8 cellular contexts compared by ENCODE assay signal in genomic region chr14:24442240-24443052, GRCh38. TPM values are rescaled to one million over a fixed set of nuclear protein-coding genes. Genes with fewer than 3 reads are reported as not detected.
DNase-seq lines count a peak whose midpoint lies in the region; ATAC-seq, FAIRE-seq and TF ChIP-seq lines count a peak whose summit lies in the region.

Gene SDR39U1, minus strand, starts transcription at chr14:24442776. Its CDS starts 7 bp downstream, at chr14:24442769.

- H3K27ac Mint-ChIP-seq in memory B cell, result peak within 1 kb of the TSS; percentile 92

- peak within 1 kb of the TSS; percentile 93 for H4K91ac ChIP-seq in H1 (replicated peaks; ENCODE audit: insufficient read length, low read length)

- peak; percentile 96 for FAIRE-seq in H1 (lab: Jason Lieb, UNC)

- H3K18ac ChIP-seq in H1 (ENCODE audit: extremely low read depth, low read length), result peak within 1 kb of the TSS; percentile 95

- H3K4me3 ChIP-seq in H1 (ENCODE audit: extremely low read depth in 1 of 4, insufficient read depth in 2 of 4, low read depth in 3 of 4, low read length in 4 of 4), result peak within 1 kb of the TSS; percentile 84 to 95 (median 89)

- no peak for TF ChIP-seq CTCF in H1 (IDR thresholded peaks at IDR 0.05; ENCODE audit: control extremely low read depth in 1 of 3, insufficient read depth in 1 of 3, low read depth in 1 of 3, low read length in 3 of 3)

- no peaks in the 10 kb centered on the region; a peak in 2 of 7 replicates for H3K4me1 ChIP-seq in H1 (replicated peaks in 1 of 4; ENCODE audit: control insufficient read depth in 3 of 4, insufficient read depth in 4 of 4, low read length in 3 of 4)

- peak within 1 kb of the TSS; percentile 98 for H3K4ac ChIP-seq in H1 (replicated peaks; ENCODE audit: insufficient read length, low read depth, low read length)

- H3K14ac ChIP-seq in H1 (ENCODE audit: insufficient read length), result no peak within 1 kb of the TSS

- peak within 1 kb of the TSS; percentile 90; the same call in 1 of the 2 replicates for H2BK12ac ChIP-seq in H1 (ENCODE audit: low read depth, low read length)

- POLR2A ChIA-PET in H1 (lab: Charles Lee; ENCODE audit: partially characterized antibody), result interaction anchor here (0.8 to 4.5 kb wide), 9 partner anchors 12 to 649 kb away, joined by 3 to 34 read pairs (median 4); partner anchors contain the start of genes CBLN3 and KHNYN

- H2BK15ac ChIP-seq in H1 (ENCODE audit: low read length), result peak within 1 kb of the TSS; percentile 88; the same call in 1 of the 2 replicates

- no peak within 1 kb of the TSS for H3K23ac ChIP-seq in H1 (ENCODE audit: insufficient read length)

- H3K27ac ChIP-seq in H1 (ENCODE audit: low read depth, low read length), result peak within 1 kb of the TSS; percentile 98

- peak within 1 kb of the TSS; percentile 56; the same call in 1 of the 2 replicates for H2AFZ ChIP-seq in H1 (ENCODE audit: low read length)

- H4K20me1 ChIP-seq in H1 (replicated peaks in 1 of 2; ENCODE audit: control insufficient read depth in 1 of 2, insufficient read depth in 2 of 2, low read length in 2 of 2), result peaks cover 0 to 3% of the 10 kb centered on the region in 2 experiments

- H3K56ac ChIP-seq in H1 (replicated peaks; ENCODE audit: insufficient read length, low read depth, low read length), result peak within 1 kb of the TSS; percentile 89

- peak within 1 kb of the TSS; percentile 61 for H4K5ac ChIP-seq in H1 (ENCODE audit: insufficient read length, low read depth, low read length)

- H3K9me3 Mint-ChIP-seq in memory B cell, result peaks cover 2% of the 10 kb centered on the region

- H2BK120ac ChIP-seq in H1 (replicated peaks; ENCODE audit: low read depth, low read length), result no peak within 1 kb of the TSS

- peak within 1 kb of the TSS; percentile 75 for H4K8ac ChIP-seq in H1 (ENCODE audit: extremely low read depth, insufficient read depth, low read length)

- H3K9me3 ChIP-seq in H1 (ENCODE audit: insufficient read depth in 2 of 2, low read depth in 1 of 2, low read length in 1 of 2), result no peaks in the 10 kb centered on the region

- peaks cover 17% of the 10 kb centered on the region for H3K36me3 Mint-ChIP-seq in memory B cell

- TF ChIP-seq RAD21 in H1 (IDR thresholded peaks at IDR 0.05 in 1 of 2, conservative IDR thresholded peaks at IDR 0.05 in 1 of 2; ENCODE audit: low read depth in 2 of 2, low read length in 2 of 2), result no peak

- H3K4me2 ChIP-seq in H1 (ENCODE audit: insufficient read depth in 1 of 2, low read depth in 2 of 2, low read length in 2 of 2), result peak within 1 kb of the TSS; percentile 76 to 96

- peak within 1 kb of the TSS; percentile 88 for H3K4me3 Mint-ChIP-seq in memory B cell

- 0 out of 2 replicates have a peak within 1 kb of the TSS, but pooled peaks have one; percentile 41 for H2BK20ac ChIP-seq in H1 (ENCODE audit: low read length)

- H3K79me1 ChIP-seq in H1 (ENCODE audit: low read depth, low read length), result no peaks in the 10 kb centered on the region; the same call in 1 of the 2 replicates

- H2AK5ac ChIP-seq in H1 (ENCODE audit: low read depth, low read length), result no peak within 1 kb of the TSS

- H3K9ac ChIP-seq in H1 (replicated peaks in 1 of 4; ENCODE audit: extremely low read depth in 1 of 4, low read depth in 3 of 4, low read length in 3 of 4), result peak within 1 kb of the TSS; percentile 71 to 92 (median 92)

- H3K27me3 Mint-ChIP-seq in memory B cell, result no peaks in the 10 kb centered on the region

- ATAC-seq in GM21360 (IDR thresholded peaks at IDR 0.05; ENCODE audit: unreplicated experiment) (peak; percentile 81), memory B cell (ENCODE audit: low read depth) (peak; percentile 90)

- peaks cover 18% of the 10 kb centered on the region for H3K4me1 Mint-ChIP-seq in memory B cell

- TF ChIP-seq POLR2A in H1 (IDR thresholded peaks at IDR 0.05; ENCODE audit: control extremely low read depth in 1 of 2, low read depth in 2 of 2, low read length in 2 of 2), result peak; percentile 56 to 89

- WGBS in H1 (ENCODE audit: extremely low coverage in 1 of 2, insufficient coverage in 1 of 2, insufficient read length in 1 of 2, insufficient replicate concordance in 2 of 2, low coverage in 1 of 2, low lambda C conversion rate in 2 of 2, missing lambda C conversion rate in 1 of 2), 2 experiments, result 1% methylated on average over 45 of the region's 52 CpGs; no CpG with 5 or more reads in 1 of the 2 experiments

- no peaks in the 10 kb centered on the region for H3K27me3 ChIP-seq in H1 (replicated peaks in 1 of 4; ENCODE audit: control insufficient read depth in 3 of 4, extremely low read depth in 1 of 4, insufficient read depth in 3 of 4, low read length in 3 of 4)

- H3K79me2 ChIP-seq in H1 (ENCODE audit: control insufficient read depth in 1 of 2, insufficient read depth in 2 of 2, low read length in 2 of 2), result 0 out of 4 replicates have a peak, but pooled peaks cover 0 to 3% of the 10 kb centered on the region in 2 experiments

- peaks cover 9% of the 10 kb centered on the region for H3K23me2 ChIP-seq in H1 (ENCODE audit: low read depth, low read length)

- CTCF ChIA-PET in H1 (lab: Charles Lee; ENCODE audit: partially characterized antibody), result interaction anchor here (0.7 to 4.1 kb wide), 9 partner anchors 11 to 134 kb away, joined by 3 to 29 read pairs (median 4); partner anchors contain the start of genes CBLN3, CIDEB and KHNYN

- DNase-seq in COLO829 (ENCODE audit: low spot score) (peak; percentile 100), HT1080 (ENCODE audit: low read depth) (peak; percentile 98), NOMO-1 treated with DMSO at 0.1 percent for 48 hours (lab: John Stamatoyannopoulos, UW; ENCODE audit: unreplicated experiment) (peak; percentile 99), H1 (ENCODE audit: low read depth in 1 of 2, low spot score in 2 of 2) (peak; percentile 91 to 94), memory B cell (ENCODE audit: low spot score in 2 of 2) (peak; percentile 82 to 94)
- DNase-seq in activated CD8-positive, alpha-beta memory T cell treated with anti-CD3 and anti-CD28 coated beads for 4 hours (ENCODE audit: low read depth in 2 of 2), result peak; percentile 91 to 96
- peak; percentile 91 for DNase-seq in stimulated activated CD8-positive, alpha-beta memory T cell treated with anti-CD3 and anti-CD28 coated beads, Interleukin-12 subunit alpha, Interleukin-12 subunit beta, amount 100 ng/mL, for 24 hours (ENCODE audit: extremely low read depth)

- peak within 1 kb of the TSS; percentile 98 for H2BK5ac ChIP-seq in H1 (ENCODE audit: low read depth, low read length)

- TF ChIP-seq EP300 in H1 (IDR thresholded peaks at IDR 0.05; ENCODE audit: borderline replicate concordance in 1 of 2, low read depth in 2 of 2, low read length in 2 of 2), result no peak; a peak in 1 of 3 replicates

- peaks cover 10 to 23% (median 12%) of the 10 kb centered on the region in 4 experiments; a peak in 7 of 8 replicates for H3K36me3 ChIP-seq in H1 (ENCODE audit: control insufficient read depth in 2 of 4, insufficient read depth in 4 of 4, low read length in 3 of 4)

TF ChIP-seq in H1, 55 proteins besides CTCF, POLR2A, EP300 and RAD21 (continues in another document):
- TF ChIP-seq CTBP2 (IDR thresholded peaks at IDR 0.05; ENCODE audit: borderline replicate concordance, insufficient read depth, insufficient read length, low read length) (no peak), ASH2L (IDR thresholded peaks at IDR 0.05; ENCODE audit: low read length) (peak; percentile 62), CHD1 (IDR thresholded peaks at IDR 0.05; ENCODE audit: low read depth, low read length) (no peak), KDM4A (IDR thresholded peaks at IDR 0.05; ENCODE audit: low read depth, low read length, severe bottlenecking) (peak; percentile 38), CBX8 (IDR thresholded peaks at IDR 0.05; ENCODE audit: borderline replicate concordance, low read depth, low read length) (no peak), NRF1 (IDR thresholded peaks at IDR 0.05; ENCODE audit: low read depth, low read length) (peak; percentile 84), YY1 (IDR thresholded peaks at IDR 0.05; ENCODE audit: low read depth, low read length) (no peak), HDAC2 (IDR thresholded peaks at IDR 0.05; ENCODE audit: borderline replicate concordance in 1 of 2, low read depth in 2 of 2, low read length in 2 of 2) (peak in 1 of 2 experiments; percentile 85; a peak in 2 of 4 replicates)

RNA-seq across cellular contexts. Expression of gene SDR39U1, which starts in this region (rescaled TPM):
- 11.7 and 21.9 TPM in 2 replicates for total RNA-seq in HT1080 (2014; rRNA removed; shearing (Covaris generic))
- polyA plus RNA-seq in HT1080 (2015; cell fraction: cytosol; rRNA removed), result 42.6 and 43.1 TPM in 2 replicates
- 104 and 122 TPM in 2 replicates for polyA plus RNA-seq in HT1080 (2015; cell fraction: nucleus; rRNA removed)
- 45.2 and 46.7 TPM in 2 replicates for total RNA-seq in H1 (2021; fragmentation: NEBNext Ultra II Directional; extraction: Animal tissue kit (Norgen Biotek cat#: 25700))
- 98.8 and 104 TPM in 2 replicates for polyA plus RNA-seq in H1 (2011; rRNA removed)
- polyA plus RNA-seq in H1 (2011; cell fraction: cytosol; rRNA removed), result 84.0 TPM
- 132 TPM for polyA plus RNA-seq in H1 (2011; cell fraction: nucleus; rRNA removed)
- polyA plus RNA-seq in H1 (2012, experiment 1 of 2), result 42.7 to 63.6 TPM (median 60.1 TPM) in 4 replicates
- 60.9 TPM for polyA plus RNA-seq in H1 (2012, experiment 2 of 2)
- 42.5 TPM for polyA plus RNA-seq in H1 (2013, experiment 1 of 2)
- 37.4 TPM for polyA plus RNA-seq in H1 (2013, experiment 2 of 2)
- polyA minus RNA-seq in H1 (2011; rRNA and poly(A)+ RNA removed), result 18.7 and 22.0 TPM in 2 replicates
- 14.5 TPM for polyA minus RNA-seq in H1 (2011; cell fraction: cytosol; rRNA and poly(A)+ RNA removed)
- polyA minus RNA-seq in H1 (2011; cell fraction: nucleus; rRNA and poly(A)+ RNA removed), result 35.0 TPM

Comparison
In these comparisons a context has a peak if more than half of its experiments do, and no peak if none do; other contexts are left out.
1. Peak in every context shown above with its lines: DNase-seq, ATAC-seq, H3K4me3 ChIP-seq and H3K27ac ChIP-seq.